1 cellular context compared by ENCODE assay signal in genomic region chr12:89343127-89343526, GRCh38.
TF ChIP-seq lines count a peak whose summit lies in the region.

No MANE protein-coding gene starts in this region.

TF ChIP-seq in HepG2, 621 proteins besides CTCF, POLR2A, EP300 and RAD21:
- TF ChIP-seq, protein P1, sequence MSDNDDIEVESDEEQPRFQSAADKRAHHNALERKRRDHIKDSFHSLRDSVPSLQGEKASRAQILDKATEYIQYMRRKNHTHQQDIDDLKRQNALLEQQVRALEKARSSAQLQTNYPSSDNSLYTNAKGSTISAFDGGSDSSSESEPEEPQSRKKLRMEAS (IDR thresholded peaks at IDR 0.05), result 0 out of 2 replicates have a peak, but pooled peaks have one; percentile 25
- no peak for TF ChIP-seq HIVEP1 (CRISPR knock-in tag; IDR thresholded peaks at IDR 0.05)
- no peak for TF ChIP-seq ZNF274 (CRISPR knock-in tag; IDR thresholded peaks at IDR 0.05)
- TF ChIP-seq RBM22 (optimal IDR thresholded peaks at IDR 0.05; ENCODE audit: low read length), result no peak
- no peak for TF ChIP-seq TCF7 (IDR thresholded peaks at IDR 0.05; ENCODE audit: low read depth)
- TF ChIP-seq, protein P2, sequence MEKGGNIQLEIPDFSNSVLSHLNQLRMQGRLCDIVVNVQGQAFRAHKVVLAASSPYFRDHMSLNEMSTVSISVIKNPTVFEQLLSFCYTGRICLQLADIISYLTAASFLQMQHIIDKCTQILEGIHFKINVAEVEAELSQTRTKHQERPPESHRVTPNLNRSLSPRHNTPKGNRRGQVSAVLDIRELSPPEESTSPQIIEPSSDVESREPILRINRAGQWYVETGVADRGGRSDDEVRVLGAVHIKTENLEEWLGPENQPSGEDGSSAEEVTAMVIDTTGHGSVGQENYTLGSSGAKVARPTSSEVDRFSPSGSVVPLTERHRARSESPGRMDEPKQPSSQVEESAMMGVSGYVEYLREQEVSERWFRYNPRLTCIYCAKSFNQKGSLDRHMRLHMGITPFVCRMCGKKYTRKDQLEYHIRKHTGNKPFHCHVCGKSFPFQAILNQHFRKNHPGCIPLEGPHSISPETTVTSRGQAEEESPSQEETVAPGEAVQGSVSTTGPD (CRISPR knock-in tag; IDR thresholded peaks at IDR 0.05), result peak; percentile 73
- TF ChIP-seq ZNF331 (CRISPR knock-in tag; IDR thresholded peaks at IDR 0.05), result peak; percentile 21; the same call in 1 of the 2 replicates
- TF ChIP-seq POGZ (CRISPR knock-in tag; IDR thresholded peaks at IDR 0.05), result peak; percentile 30; the same call in 1 of the 2 replicates
- no peak for TF ChIP-seq JARID2 (CRISPR knock-in tag; IDR thresholded peaks at IDR 0.05; ENCODE audit: insufficient replicate concordance)
- no peak for TF ChIP-seq PAX8 (CRISPR knock-in tag; IDR thresholded peaks at IDR 0.05; ENCODE audit: borderline replicate concordance)
- peak; percentile 37; the same call in 1 of the 2 replicates for TF ChIP-seq ZNF770 (CRISPR knock-in tag; IDR thresholded peaks at IDR 0.05)
- TF ChIP-seq ISL2 (CRISPR knock-in tag; IDR thresholded peaks at IDR 0.05), result no peak
- no peak for TF ChIP-seq ZSCAN9 (CRISPR knock-in tag; IDR thresholded peaks at IDR 0.05; ENCODE audit: borderline replicate concordance)
- TF ChIP-seq, protein P3, sequence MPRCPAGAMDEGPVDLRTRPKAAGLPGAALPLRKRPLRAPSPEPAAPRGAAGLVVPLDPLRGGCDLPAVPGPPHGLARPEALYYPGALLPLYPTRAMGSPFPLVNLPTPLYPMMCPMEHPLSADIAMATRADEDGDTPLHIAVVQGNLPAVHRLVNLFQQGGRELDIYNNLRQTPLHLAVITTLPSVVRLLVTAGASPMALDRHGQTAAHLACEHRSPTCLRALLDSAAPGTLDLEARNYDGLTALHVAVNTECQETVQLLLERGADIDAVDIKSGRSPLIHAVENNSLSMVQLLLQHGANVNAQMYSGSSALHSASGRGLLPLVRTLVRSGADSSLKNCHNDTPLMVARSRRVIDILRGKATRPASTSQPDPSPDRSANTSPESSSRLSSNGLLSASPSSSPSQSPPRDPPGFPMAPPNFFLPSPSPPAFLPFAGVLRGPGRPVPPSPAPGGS (CRISPR knock-in tag; IDR thresholded peaks at IDR 0.05), result no peak
- TF ChIP-seq MATR3 (CRISPR knock-in tag; IDR thresholded peaks at IDR 0.05), result no peak
- TF ChIP-seq HNF4G (IDR thresholded peaks at IDR 0.05; ENCODE audit: borderline replicate concordance, low read depth, low read length), result peak; percentile 45; the same call in 1 of the 2 replicates
- no peak for TF ChIP-seq HNF4G (CRISPR knock-in tag; IDR thresholded peaks at IDR 0.05; ENCODE audit: borderline replicate concordance, low read depth)
- TF ChIP-seq ZNF597 (CRISPR knock-in tag; IDR thresholded peaks at IDR 0.05), result no peak
- TF ChIP-seq KLF11 (CRISPR knock-in tag; IDR thresholded peaks at IDR 0.05), result no peak
- TF ChIP-seq ZBTB34 (CRISPR knock-in tag; IDR thresholded peaks at IDR 0.05), result 0 out of 2 replicates have a peak, but pooled peaks have one; percentile 26
- TF ChIP-seq ZNF644 (CRISPR knock-in tag; IDR thresholded peaks at IDR 0.05; ENCODE audit: low read depth), result 0 out of 2 replicates have a peak, but pooled peaks have one; percentile 44
- no peak for TF ChIP-seq ZNF777 (CRISPR knock-in tag; IDR thresholded peaks at IDR 0.05)
